Comparison of ENCODE assay signal across 8 cellular contexts in the genomic region with DNA sequence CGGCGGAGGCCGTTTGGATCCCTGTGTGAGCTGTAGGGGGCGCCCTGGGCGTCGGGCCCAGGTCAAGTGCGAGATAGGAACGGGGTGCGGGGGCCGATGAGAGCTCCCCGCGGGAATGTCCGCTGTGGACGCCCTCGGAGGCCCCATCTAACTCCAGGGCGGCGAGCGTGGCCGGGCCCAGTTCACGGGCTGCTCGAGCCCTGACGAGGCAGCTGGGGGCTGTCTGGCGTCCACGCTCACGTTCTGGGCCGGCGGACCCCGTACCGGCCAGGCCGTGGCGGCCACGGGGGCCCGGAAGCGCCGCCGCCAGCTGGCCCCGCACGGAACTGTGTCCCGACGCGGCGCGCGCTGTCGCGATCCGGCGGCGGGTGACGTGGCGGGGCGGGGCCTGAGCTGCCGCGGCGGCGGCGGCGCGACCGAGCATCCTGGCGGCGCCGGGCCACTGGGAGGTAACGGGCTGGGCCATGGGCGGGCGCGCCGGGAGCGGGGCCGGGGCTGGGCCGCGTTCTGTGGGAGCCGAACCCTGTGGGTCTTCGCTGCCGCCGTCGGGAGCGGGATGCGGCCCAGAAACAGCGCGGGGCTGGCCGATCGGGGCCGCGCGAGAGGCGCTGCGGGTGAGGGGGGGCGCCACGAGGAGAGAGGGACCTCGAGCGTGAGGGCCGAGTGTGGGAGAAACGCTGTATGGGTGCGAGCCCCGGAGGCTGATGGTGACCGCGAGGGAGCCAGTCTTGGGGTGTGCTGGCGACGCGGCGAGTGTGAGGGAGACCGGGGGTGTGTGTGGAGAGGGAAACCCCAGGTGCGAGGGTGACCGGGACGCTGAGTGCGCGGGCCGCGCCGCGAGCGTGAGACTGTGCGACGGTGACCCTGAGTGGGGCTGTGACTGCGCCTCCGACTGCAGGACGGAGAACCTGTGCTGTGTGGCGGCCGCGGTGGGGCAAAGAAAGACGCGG. TPM values are rescaled to one million over a fixed set of nuclear protein-coding genes. Genes with fewer than 3 reads are reported as not detected.
DNase-seq lines count a peak whose midpoint lies in the region; ATAC-seq and TF ChIP-seq lines count a peak whose summit lies in the region.

A gene (plus strand): TSS at position 399 of the 950 bp plus-strand sequence. CDS start 10,201 bp downstream, outside the sequence.

- peak; percentile 72 for TF ChIP-seq CTCF in parathyroid adenoma (IDR thresholded peaks at IDR 0.05)
- TF ChIP-seq CTCF in tibial nerve (IDR thresholded peaks at IDR 0.05): peak; percentile 61 to 93 (median 76)

- peaks cover 3% of the 10 kb centered on the region for H3K79me2 ChIP-seq in parathyroid adenoma

- H2AFZ ChIP-seq in parathyroid adenoma: peak within 1 kb of the TSS; percentile 97

- peak within 1 kb of the TSS; percentile 50 for H3K9ac ChIP-seq in parathyroid adenoma

- H3K27me3 ChIP-seq in parathyroid adenoma (ENCODE audit: control insufficient read depth, insufficient read depth, low read length) (no peaks in the 10 kb centered on the region), tibial nerve (no peaks in the 10 kb centered on the region)

- ATAC-seq in GM19468 (IDR thresholded peaks at IDR 0.05; ENCODE audit: extremely low read depth, unreplicated experiment): peak; percentile 33
- ATAC-seq in Right ventricle myocardium superior (ENCODE audit: poor library complexity): peak; percentile 79

- H3K4me3 ChIP-seq in parathyroid adenoma (ENCODE audit: low read depth, low read length) (peak within 1 kb of the TSS; percentile 58), tibial nerve (peak within 1 kb of the TSS; percentile 66 to 97 (median 86))

- H3K27ac Mint-ChIP-seq in activated naive CD8-positive, alpha-beta T cell treated with anti-CD3 and anti-CD28 coated beads for 36 hours: peak within 1 kb of the TSS; percentile 95

- H3K27me3 Mint-ChIP-seq in activated naive CD8-positive, alpha-beta T cell treated with anti-CD3 and anti-CD28 coated beads for 36 hours: no peaks in the 10 kb centered on the region

- H3K9me3 ChIP-seq in parathyroid adenoma (ENCODE audit: control insufficient read depth, low read length) (no peaks in the 10 kb centered on the region), tibial nerve (no peaks in the 10 kb centered on the region)

- H3K4me2 ChIP-seq in parathyroid adenoma (ENCODE audit: low read length): peak within 1 kb of the TSS; percentile 64

- H3K9me3 Mint-ChIP-seq in activated naive CD8-positive, alpha-beta T cell treated with anti-CD3 and anti-CD28 coated beads for 36 hours: no peaks in the 10 kb centered on the region

- H3K36me3 Mint-ChIP-seq in activated naive CD8-positive, alpha-beta T cell treated with anti-CD3 and anti-CD28 coated beads for 36 hours: peaks cover 27% of the 10 kb centered on the region

- peak; percentile 14 to 81 for TF ChIP-seq POLR2A in tibial nerve (IDR thresholded peaks at IDR 0.05)

- no peak for TF ChIP-seq EP300 in tibial nerve (IDR thresholded peaks at IDR 0.05)

- 1% methylated on average over 59 to 79 of the region's 123 CpGs for WGBS in tibial nerve, 2 donors

- peak; percentile 90 for DNase-seq in D341Med (ENCODE audit: low spot score)
- DNase-seq in HT-29 (ENCODE audit: low spot score): peak; percentile 85
- DNase-seq in SKM-1 treated with dmso at 0.1 percent for 144 hours (lab: John Stamatoyannopoulos, UW; ENCODE audit: unreplicated experiment): peak; percentile 69
- DNase-seq in activated naive CD8-positive, alpha-beta T cell treated with anti-CD3 and anti-CD28 coated beads for 36 hours: peak; percentile 90
- DNase-seq in Right ventricle myocardium superior: peak; percentile 88
- DNase-seq in tibial nerve (ENCODE audit: low spot score in 2 of 2): peak; percentile 57 to 62

- H3K36me3 ChIP-seq in parathyroid adenoma (ENCODE audit: control insufficient read depth, insufficient read depth, low read length) (no peaks in the 10 kb centered on the region), tibial nerve (peaks cover 0 to 19% (median 5%) of the 10 kb centered on the region in 3 donors)

- H3K27ac ChIP-seq in parathyroid adenoma (peak within 1 kb of the TSS; percentile 66), tibial nerve (peak within 1 kb of the TSS; percentile 90 to 98 (median 94))

- intact Hi-C loops in Right ventricle myocardium superior (cut with DNase I): loop anchor here (5.0 kb wide), 1 partner anchor 48 kb away; a partner anchor contains a TSS

- peak within 1 kb of the TSS; percentile 91 for H3K4me3 Mint-ChIP-seq in activated naive CD8-positive, alpha-beta T cell treated with anti-CD3 and anti-CD28 coated beads for 36 hours

- peaks cover 48% of the 10 kb centered on the region for H3K4me1 Mint-ChIP-seq in activated naive CD8-positive, alpha-beta T cell treated with anti-CD3 and anti-CD28 coated beads for 36 hours

- H3K4me1 ChIP-seq in parathyroid adenoma (peaks cover 9% of the 10 kb centered on the region), tibial nerve (peaks cover 0 to 44% (median 9%) of the 10 kb centered on the region in 4 donors)

RNA-seq across cellular contexts. Expression of the gene that starts here (rescaled TPM):
- 43.2 and 53.7 TPM in 2 replicates for total RNA-seq in HT-29 (2014; rRNA removed; shearing (Covaris generic))
- total RNA-seq in activated naive CD8-positive, alpha-beta T cell treated with anti-CD3 and anti-CD28 coated beads for 36 hours: 10 to 100 TPM; 65.9 to 69.9 TPM
- total RNA-seq in Right ventricle myocardium superior (38.7 TPM), tibial nerve (100 to 1,000 TPM; 129 to 202 (median 181) TPM)

Comparison
In these comparisons a context has a peak if more than half of its experiments do, and no peak if none do; other contexts are left out.
1. Peak in every context shown above with its lines: DNase-seq, ATAC-seq, H3K4me3 ChIP-seq and H3K27ac ChIP-seq.